ENCODE assay signal across 9 cellular contexts in genomic region chr2:113720167-113720566, GRCh38. TPM values are rescaled to one million over a fixed set of nuclear protein-coding genes. Genes with fewer than 3 reads are reported as not detected.
DNase-seq lines count a peak whose midpoint lies in the region; ATAC-seq, FAIRE-seq and TF ChIP-seq lines count a peak whose summit lies in the region.
"Had no signal": no experiment of that assay in that cellular context is flagged by ENCODE, and none has a peak within 500 bp of the region (broad histone marks: within the 10 kb centered on the region; RNA-seq: fewer than 3 reads in every experiment).

No MANE protein-coding gene starts in this region.

- DNase-seq in NCI-H2029 (lab: John Stamatoyannopoulos, UW): peak; percentile 8
- DNase-seq in NCI-H2029 treated with DMSO at 0.1 percent for 48 hours (lab: John Stamatoyannopoulos, UW): no peak
- peak; percentile 12 for DNase-seq in NCI-H2171 (lab: John Stamatoyannopoulos, UW)
- DNase-seq in dermis blood vessel endothelial cell: peak; percentile 34
- DNase-seq in renal cortical epithelial cell (ENCODE audit: low read depth): peak; percentile 48
- DNase-seq in GM12892 (ENCODE audit: insufficient read length): no peak
- DNase-seq: activated T-cell treated with anti-CD3 and anti-CD28 coated beads, Interleukin-2, amount 50 U/mL, for 48 hours had no signal

- no peak for ATAC-seq in GM21515 (IDR thresholded peaks at IDR 0.05; ENCODE audit: unreplicated experiment)
- no peak for ATAC-seq in GM18873 (IDR thresholded peaks at IDR 0.05; ENCODE audit: low FRiP score, unreplicated experiment)

- no peak for FAIRE-seq in GM12892 (lab: Jason Lieb, UNC)

- no peak for TF ChIP-seq POLR2A in GM12892 (IDR thresholded peaks at IDR 0.05; ENCODE audit: low read depth, low read length)

RNA-seq across cellular contexts. Expression of gene SLC35F5, which starts 36.3 kb away (rescaled TPM):
- total RNA-seq in dermis blood vessel endothelial cell (102 and 134 TPM in 2 replicates), renal cortical epithelial cell (381 and 427 TPM in 2 replicates)
- polyA plus RNA-seq in GM12892 (2012; ENCODE audit: missing spikeins): 21.8 TPM

Comparison
In these comparisons a context has a peak if more than half of its experiments do, and no peak if none do; other contexts are left out.
1. DNase-seq: peak in NCI-H2029 (single experiment), NCI-H2171 (single experiment), dermis blood vessel endothelial cell (single experiment) and renal cortical epithelial cell (single experiment); none in NCI-H2029 treated with DMSO at 0.1 percent for 48 hours (single experiment) and GM12892 (single experiment).